In genomic region chr15:99683000-99683670, GRCh38 we compare ENCODE assay signal across 8 cellular contexts. TPM values are rescaled to one million over a fixed set of nuclear protein-coding genes. Genes with fewer than 3 reads are reported as not detected.
DNase-seq lines count a peak whose midpoint lies in the region; ATAC-seq, FAIRE-seq and TF ChIP-seq lines count a peak whose summit lies in the region.

No MANE protein-coding gene starts in this region.

- no peak for TF ChIP-seq EP300 in upper lobe of left lung (IDR thresholded peaks at IDR 0.05)

- no peak for DNase-seq in activated T-cell treated with anti-CD3 and anti-CD28 coated beads, Interleukin-2, amount 50 U/mL, for 72 hours
- DNase-seq in activated T-cell treated with anti-CD3 and anti-CD28 coated beads, Interleukin-2, amount 50 U/mL, for 1 hour = no peak
- DNase-seq in activated naive CD8-positive, alpha-beta T cell treated with anti-CD3 and anti-CD28 coated beads, Interleukin-2, amount 50 U/mL, for 24 hours = no peak
- DNase-seq in kidney = no peak
- no peak for DNase-seq in upper lobe of left lung
- no peak for DNase-seq in GM10248 (ENCODE audit: extremely low spot score)
- DNase-seq in NCI-H2081 (lab: John Stamatoyannopoulos, UW) = no peak
- DNase-seq in effector CD4-positive, alpha-beta T cell = no peak

- POLR2A ChIA-PET in GM10248 (lab: Yijun Ruan, JAX) = no interaction called here

- no peaks in the 10 kb centered on the region for H3K27me3 Mint-ChIP-seq in activated T-cell treated with anti-CD3 and anti-CD28 coated beads, Interleukin-2, amount 50 U/mL, for 72 hours (ENCODE audit: low read depth)
- no peaks in the 10 kb centered on the region for H3K27me3 Mint-ChIP-seq in activated naive CD8-positive, alpha-beta T cell treated with anti-CD3 and anti-CD28 coated beads, Interleukin-2, amount 50 U/mL, for 24 hours

- H3K9ac ChIP-seq in kidney (ENCODE audit: low read length in 2 of 2) = no peak overlapping the region

- no peaks in the 10 kb centered on the region for H3K27me3 ChIP-seq in upper lobe of left lung

- TF ChIP-seq POLR2A in upper lobe of left lung (IDR thresholded peaks at IDR 0.05) = no peak

- H3K4me3 ChIP-seq in kidney (ENCODE audit: low read length in 2 of 2) = no peak overlapping the region
- H3K4me3 ChIP-seq in upper lobe of left lung = no peak overlapping the region

- ATAC-seq in activated T-cell treated with anti-CD3 and anti-CD28 coated beads, Interleukin-2, amount 50 U/mL, for 72 hours (replicated peaks in 1 of 2) = peak; percentile 57 to 70
- peak; percentile 43 for ATAC-seq in activated naive CD8-positive, alpha-beta T cell treated with anti-CD3 and anti-CD28 coated beads, Interleukin-2, amount 50 U/mL, for 24 hours
- no peak for ATAC-seq in upper lobe of left lung (ENCODE audit: low FRiP score in 2 of 2)

- H3K9me3 ChIP-seq in kidney (ENCODE audit: control insufficient read depth in 1 of 2, low read length in 2 of 2) (peaks cover 2 to 6% of the 10 kb centered on the region in 2 donors), upper lobe of left lung (peaks cover 0 to 8% (median 3%) of the 10 kb centered on the region in 4 donors)

- 59 to 69% methylated on average over 9 of the region's 9 CpGs for WGBS in upper lobe of left lung, 2 donors

- H3K36me3 ChIP-seq in kidney (ENCODE audit: control insufficient read depth in 1 of 2, insufficient read depth in 2 of 2, low read length in 2 of 2) (peaks cover 2 to 6% of the 10 kb centered on the region in 2 donors), upper lobe of left lung (peaks cover 0 to 32% (median 6%) of the 10 kb centered on the region in 4 donors)

- H3K4me1 ChIP-seq in kidney (ENCODE audit: control insufficient read depth in 1 of 2, insufficient read depth in 1 of 2, low read depth in 1 of 2, low read length in 2 of 2) (no peaks in the 10 kb centered on the region), upper lobe of left lung (peaks cover 0 to 4% (median 0%) of the 10 kb centered on the region in 4 donors)

- no peak for TF ChIP-seq CTCF in kidney (IDR thresholded peaks at IDR 0.05; ENCODE audit: borderline replicate concordance, extremely low read depth, insufficient read depth)
- TF ChIP-seq CTCF in upper lobe of left lung (IDR thresholded peaks at IDR 0.05) = no peak
- TF ChIP-seq CTCF in GM10248 (IDR thresholded peaks at IDR 0.05; ENCODE audit: control extremely low read depth, extremely low read depth, low read depth, missing control alignments) = no peak

- H3K27ac Mint-ChIP-seq in activated T-cell treated with anti-CD3 and anti-CD28 coated beads, Interleukin-2, amount 50 U/mL, for 72 hours = peak overlapping the region; percentile 88
- H3K27ac Mint-ChIP-seq in activated naive CD8-positive, alpha-beta T cell treated with anti-CD3 and anti-CD28 coated beads, Interleukin-2, amount 50 U/mL, for 24 hours = peak overlapping the region; percentile 60

- FAIRE-seq in kidney (lab: Jason Lieb, UNC) = no peak

- peak overlapping the region; percentile 18 to 61 for H3K4me3 Mint-ChIP-seq in activated T-cell treated with anti-CD3 and anti-CD28 coated beads, Interleukin-2, amount 50 U/mL, for 72 hours
- H3K4me3 Mint-ChIP-seq in activated naive CD8-positive, alpha-beta T cell treated with anti-CD3 and anti-CD28 coated beads, Interleukin-2, amount 50 U/mL, for 24 hours = no peak overlapping the region

- peaks cover 17 to 28% of the 10 kb centered on the region in 2 donors for H3K36me3 Mint-ChIP-seq in activated T-cell treated with anti-CD3 and anti-CD28 coated beads, Interleukin-2, amount 50 U/mL, for 72 hours (ENCODE audit: insufficient read depth in 2 of 2)
- H3K36me3 Mint-ChIP-seq in activated naive CD8-positive, alpha-beta T cell treated with anti-CD3 and anti-CD28 coated beads, Interleukin-2, amount 50 U/mL, for 24 hours (ENCODE audit: low read depth) = peaks cover 55% of the 10 kb centered on the region

- intact Hi-C loops in kidney (cut with DNase I) = no loop called here

- peaks cover 16% of the 10 kb centered on the region for H3K4me1 Mint-ChIP-seq in activated T-cell treated with anti-CD3 and anti-CD28 coated beads, Interleukin-2, amount 50 U/mL, for 72 hours (ENCODE audit: low read depth)
- peaks cover 23% of the 10 kb centered on the region for H3K4me1 Mint-ChIP-seq in activated naive CD8-positive, alpha-beta T cell treated with anti-CD3 and anti-CD28 coated beads, Interleukin-2, amount 50 U/mL, for 24 hours

- CTCF ChIA-PET in GM10248 (lab: Yijun Ruan, JAX) = interaction anchor here (1.1 to 1.4 kb wide), 3 partner anchors 11 to 24 kb away, joined by 3 to 8 read pairs (median 4); no protein-coding TSS in a partner anchor

- H3K9me3 Mint-ChIP-seq in activated T-cell treated with anti-CD3 and anti-CD28 coated beads, Interleukin-2, amount 50 U/mL, for 72 hours = peaks cover 4 to 11% of the 10 kb centered on the region in 2 donors
- H3K9me3 Mint-ChIP-seq in activated naive CD8-positive, alpha-beta T cell treated with anti-CD3 and anti-CD28 coated beads, Interleukin-2, amount 50 U/mL, for 24 hours = peaks cover 29% of the 10 kb centered on the region

- H3K27ac ChIP-seq in kidney (ENCODE audit: low read depth in 2 of 2, low read length in 2 of 2) (peak overlapping the region; percentile 26 to 47), upper lobe of left lung (peak overlapping the region; percentile 35 to 76 (median 56))

RNA-seq across cellular contexts. Expression of gene LYSMD4, which starts 50.1 kb away (rescaled TPM):
- total RNA-seq in activated T-cell treated with anti-CD3 and anti-CD28 coated beads, Interleukin-2, amount 50 U/mL, for 72 hours = 10 to 100 TPM in 1 of 2 donors, 1 to 10 TPM in 1; 9.7 to 11.7 TPM
- total RNA-seq in kidney (8.6 TPM), upper lobe of left lung (10 to 100 TPM in 4 of 6 donors, 1 to 10 TPM in 2; 7.6 to 16.4 (median 12.5) TPM)
- polyA plus RNA-seq in kidney (ENCODE audit: insufficient read depth, low read depth, low replicate concordance) = 4.9 TPM

Comparison
In these comparisons a context has a peak if more than half of its experiments do, and no peak if none do; other contexts are left out.
1. ATAC-seq: peak in activated T-cell treated with anti-CD3 and anti-CD28 coated beads, Interleukin-2, amount 50 U/mL, for 72 hours (2 of 2) and activated naive CD8-positive, alpha-beta T cell treated with anti-CD3 and anti-CD28 coated beads, Interleukin-2, amount 50 U/mL, for 24 hours (single experiment); none in upper lobe of left lung (0 of 2).